1 cellular context compared by ENCODE assay signal in genomic region chr15:51227967-51228783, GRCh38.
TF ChIP-seq lines count a peak whose summit lies in the region.

No MANE protein-coding gene starts in this region.

TF ChIP-seq in K562, 482 proteins besides CTCF, POLR2A, EP300 and RAD21 (continued from another document):
- TF ChIP-seq, protein P1, sequence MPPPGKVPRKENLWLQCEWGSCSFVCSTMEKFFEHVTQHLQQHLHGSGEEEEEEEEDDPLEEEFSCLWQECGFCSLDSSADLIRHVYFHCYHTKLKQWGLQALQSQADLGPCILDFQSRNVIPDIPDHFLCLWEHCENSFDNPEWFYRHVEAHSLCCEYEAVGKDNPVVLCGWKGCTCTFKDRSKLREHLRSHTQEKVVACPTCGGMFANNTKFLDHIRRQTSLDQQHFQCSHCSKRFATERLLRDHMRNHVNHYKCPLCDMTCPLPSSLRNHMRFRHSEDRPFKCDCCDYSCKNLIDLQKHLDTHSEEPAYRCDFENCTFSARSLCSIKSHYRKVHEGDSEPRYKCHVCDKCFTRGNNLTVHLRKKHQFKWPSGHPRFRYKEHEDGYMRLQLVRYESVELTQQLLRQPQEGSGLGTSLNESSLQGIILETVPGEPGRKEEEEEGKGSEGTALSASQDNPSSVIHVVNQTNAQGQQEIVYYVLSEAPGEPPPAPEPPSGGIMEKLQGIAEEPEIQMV (tag; conservative IDR thresholded peaks at IDR 0.05; ENCODE audit: low read depth): no peak
- TF ChIP-seq JUNB (CRISPR knock-in tag; conservative IDR thresholded peaks at IDR 0.05): peak; percentile 100
- TF ChIP-seq BRF1 (IDR thresholded peaks at IDR 0.05; ENCODE audit: borderline replicate concordance, extremely low read depth, insufficient read length): no peak
- no peak for TF ChIP-seq SAFB2 (IDR thresholded peaks at IDR 0.05; ENCODE audit: borderline replicate concordance, low read depth, low read length, severe bottlenecking)
- TF ChIP-seq ZNF217 (CRISPR knock-in tag; IDR thresholded peaks at IDR 0.05): no peak
- TF ChIP-seq, protein P2, sequence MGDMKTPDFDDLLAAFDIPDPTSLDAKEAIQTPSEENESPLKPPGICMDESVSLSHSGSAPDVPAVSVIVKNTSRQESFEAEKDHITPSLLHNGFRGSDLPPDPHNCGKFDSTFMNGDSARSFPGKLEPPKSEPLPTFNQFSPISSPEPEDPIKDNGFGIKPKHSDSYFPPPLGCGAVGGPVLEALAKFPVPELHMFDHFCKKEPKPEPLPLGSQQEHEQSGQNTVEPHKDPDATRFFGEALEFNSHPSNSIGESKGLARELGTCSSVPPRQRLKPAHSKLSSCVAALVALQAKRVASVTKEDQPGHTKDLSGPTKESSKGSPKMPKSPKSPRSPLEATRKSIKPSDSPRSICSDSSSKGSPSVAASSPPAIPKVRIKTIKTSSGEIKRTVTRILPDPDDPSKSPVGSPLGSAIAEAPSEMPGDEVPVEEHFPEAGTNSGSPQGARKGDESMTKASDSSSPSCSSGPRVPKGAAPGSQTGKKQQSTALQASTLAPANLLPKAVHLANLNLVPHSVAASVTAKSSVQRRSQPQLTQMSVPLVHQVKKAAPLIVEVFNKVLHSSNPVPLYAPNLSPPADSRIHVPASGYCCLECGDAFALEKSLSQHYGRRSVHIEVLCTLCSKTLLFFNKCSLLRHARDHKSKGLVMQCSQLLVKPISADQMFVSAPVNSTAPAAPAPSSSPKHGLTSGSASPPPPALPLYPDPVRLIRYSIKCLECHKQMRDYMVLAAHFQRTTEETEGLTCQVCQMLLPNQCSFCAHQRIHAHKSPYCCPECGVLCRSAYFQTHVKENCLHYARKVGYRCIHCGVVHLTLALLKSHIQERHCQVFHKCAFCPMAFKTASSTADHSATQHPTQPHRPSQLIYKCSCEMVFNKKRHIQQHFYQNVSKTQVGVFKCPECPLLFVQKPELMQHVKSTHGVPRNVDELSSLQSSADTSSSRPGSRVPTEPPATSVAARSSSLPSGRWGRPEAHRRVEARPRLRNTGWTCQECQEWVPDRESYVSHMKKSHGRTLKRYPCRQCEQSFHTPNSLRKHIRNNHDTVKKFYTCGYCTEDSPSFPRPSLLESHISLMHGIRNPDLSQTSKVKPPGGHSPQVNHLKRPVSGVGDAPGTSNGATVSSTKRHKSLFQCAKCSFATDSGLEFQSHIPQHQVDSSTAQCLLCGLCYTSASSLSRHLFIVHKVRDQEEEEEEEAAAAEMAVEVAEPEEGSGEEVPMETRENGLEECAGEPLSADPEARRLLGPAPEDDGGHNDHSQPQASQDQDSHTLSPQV (IDR thresholded peaks at IDR 0.05): peak; percentile 85
- no peak for TF ChIP-seq ZNF57 (CRISPR knock-in tag; IDR thresholded peaks at IDR 0.05)
- TF ChIP-seq ELK3 (CRISPR knock-in tag; IDR thresholded peaks at IDR 0.05): no peak
- no peak for TF ChIP-seq ZFX (CRISPR knock-in tag; IDR thresholded peaks at IDR 0.05)
- TF ChIP-seq SNIP1 (IDR thresholded peaks at IDR 0.05; ENCODE audit: low read depth): no peak
